8 cellular contexts compared by ENCODE assay signal in the genomic region with DNA sequence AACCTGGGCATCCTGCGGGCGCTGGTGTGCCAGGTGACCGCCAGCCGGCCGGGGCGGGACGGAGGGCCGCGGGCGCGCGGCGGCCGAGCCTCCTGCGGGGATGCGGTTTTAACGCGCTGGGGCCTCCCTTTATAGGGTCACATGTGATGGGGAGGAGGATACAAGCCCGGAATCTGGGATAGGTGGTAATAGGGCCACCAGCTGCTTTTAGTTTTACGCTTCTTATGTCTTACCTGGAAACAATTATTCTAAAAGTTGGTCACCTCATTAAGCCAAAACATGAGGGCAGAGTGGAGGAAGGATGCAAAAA. TPM values are rescaled to one million over a fixed set of nuclear protein-coding genes. Genes with fewer than 3 reads are reported as not detected.
DNase-seq lines count a peak whose midpoint lies in the region; ATAC-seq and TF ChIP-seq lines count a peak whose summit lies in the region.

No MANE protein-coding gene starts in this region.

- no peak for TF ChIP-seq CTCF in GM23338 (conservative IDR thresholded peaks at IDR 0.05; ENCODE audit: low read depth in 2 of 2)
- TF ChIP-seq CTCF in PC-9 (conservative IDR thresholded peaks at IDR 0.05), result no peak
- no peak for TF ChIP-seq CTCF in endothelial cell (IDR thresholded peaks at IDR 0.05; ENCODE audit: unreplicated experiment)
- TF ChIP-seq CTCF in neural progenitor cell (IDR thresholded peaks at IDR 0.05), result no peak

- H3K4me1 ChIP-seq in GM23338 (ENCODE audit: insufficient read depth) (peaks cover 18% of the 10 kb centered on the region), PC-9 (replicated peaks; ENCODE audit: insufficient read depth) (peaks cover 25% of the 10 kb centered on the region), neural progenitor cell (peaks cover 29% of the 10 kb centered on the region)

- H3K79me2 ChIP-seq in GM23338 (replicated peaks; ENCODE audit: insufficient read depth) (peaks cover 83% of the 10 kb centered on the region), PC-9 (ENCODE audit: low read depth) (peaks cover 70% of the 10 kb centered on the region), neural progenitor cell (ENCODE audit: low read depth) (peaks cover 79% of the 10 kb centered on the region)

- peak overlapping the region; percentile 45 for H3K9ac ChIP-seq in neural progenitor cell

- in situ Hi-C loops in KBM-7 (cut with MboI; ENCODE audit: low pct_unique_long_range_greater_than_20kb, low sequenced_read_pairs), result loop anchor here (25.0 kb wide), 1 partner anchor 472 kb away; no protein-coding TSS in a partner anchor

- H3K4me1 Mint-ChIP-seq in GM23338 (peaks cover 24% of the 10 kb centered on the region), endothelial cell (ENCODE audit: unreplicated experiment) (peaks cover 12% of the 10 kb centered on the region), neural progenitor cell (peaks cover 23% of the 10 kb centered on the region)

- POLR2A ChIA-PET in PC-9 (lab: Charles Lee; ENCODE audit: unreplicated experiment), result no interaction called here

- H3K4me2 ChIP-seq in GM23338, result peak overlapping the region; percentile 83
- H3K4me2 ChIP-seq in PC-9, result peak overlapping the region; percentile 87
- H3K4me2 ChIP-seq in neural progenitor cell, result peak overlapping the region; percentile 81

- peak; percentile 85 for DNase-seq in GM23338 (ENCODE audit: low spot score)
- no peak for DNase-seq in PC-9
- DNase-seq in endothelial cell (ENCODE audit: low spot score), result no peak
- no peak for DNase-seq in neural progenitor cell (ENCODE audit: low spot score)
- no peak for DNase-seq in KBM-7
- DNase-seq in NCI-H1092 (lab: John Stamatoyannopoulos, UW), result no peak
- no peak for DNase-seq in GM19238 (ENCODE audit: insufficient read length, low spot score)

- H3K9me2 ChIP-seq in GM23338 (ENCODE audit: insufficient read depth) (no peaks in the 10 kb centered on the region), PC-9 (ENCODE audit: insufficient read depth) (no peaks in the 10 kb centered on the region)

- H3K27me3 ChIP-seq in GM23338 (ENCODE audit: insufficient read depth) (no peaks in the 10 kb centered on the region), PC-9 (ENCODE audit: insufficient read depth, low read depth) (no peaks in the 10 kb centered on the region), neural progenitor cell (no peaks in the 10 kb centered on the region)

- H3F3A ChIP-seq in GM23338 (replicated peaks; ENCODE audit: low read depth) (peaks cover 7% of the 10 kb centered on the region), PC-9 (ENCODE audit: insufficient read depth, low read depth) (peaks cover 38% of the 10 kb centered on the region), neural progenitor cell (ENCODE audit: low read depth) (peaks cover 24% of the 10 kb centered on the region)

- H3K4me3 ChIP-seq in GM23338 (peak overlapping the region; percentile 59), PC-9 (peak overlapping the region; percentile 64), neural progenitor cell (peak overlapping the region; percentile 68)

- intact Hi-C loops in PC-9 (cut with micrococcal nuclease; ENCODE audit: unreplicated experiment), result loop anchor here (1.0 to 10.0 kb wide), 6 partner anchors 88 to 670 kb away; a partner anchor contains a TSS

- ATAC-seq in GM23338, result no peak
- no peak for ATAC-seq in GM19035 (IDR thresholded peaks at IDR 0.05; ENCODE audit: unreplicated experiment)

- H3K36me3 ChIP-seq in GM23338 (ENCODE audit: insufficient read depth) (peaks cover 32% of the 10 kb centered on the region), PC-9 (ENCODE audit: low read depth) (peaks cover 16% of the 10 kb centered on the region), neural progenitor cell (peaks cover 19% of the 10 kb centered on the region)

- H3K9me3 ChIP-seq in PC-9 (ENCODE audit: insufficient read depth, low read depth), result no peaks in the 10 kb centered on the region
- H3K9me3 ChIP-seq in neural progenitor cell (ENCODE audit: low read depth), result no peaks in the 10 kb centered on the region

- H3K4me3 Mint-ChIP-seq in GM23338 (peak overlapping the region; percentile 83), endothelial cell (ENCODE audit: unreplicated experiment) (peak overlapping the region; percentile 91), neural progenitor cell (peak overlapping the region; percentile 93)

- H3K9me3 Mint-ChIP-seq in GM23338 (peaks cover 27% of the 10 kb centered on the region), endothelial cell (ENCODE audit: unreplicated experiment) (no peaks in the 10 kb centered on the region), neural progenitor cell (no peaks in the 10 kb centered on the region)

- BruUV-seq in PC-9 (replicated peaks; lab: Mats Ljungman, UMichigan), result no TSS peak

- peaks cover 4% of the 10 kb centered on the region for H3K27me3 Mint-ChIP-seq in GM23338 (ENCODE audit: insufficient read depth, low read depth, poor library complexity)
- H3K27me3 Mint-ChIP-seq in endothelial cell (ENCODE audit: unreplicated experiment), result peaks cover 7% of the 10 kb centered on the region
- H3K27me3 Mint-ChIP-seq in neural progenitor cell (ENCODE audit: insufficient read depth, low read depth), result no peaks in the 10 kb centered on the region

- H4K20me1 ChIP-seq in GM23338 (replicated peaks; ENCODE audit: insufficient read depth) (no peaks in the 10 kb centered on the region), PC-9 (ENCODE audit: insufficient read depth) (no peaks in the 10 kb centered on the region), neural progenitor cell (ENCODE audit: low read depth) (no peaks in the 10 kb centered on the region)

- peak overlapping the region; percentile 14 for H2AFZ ChIP-seq in GM23338
- H2AFZ ChIP-seq in PC-9, result peak overlapping the region; percentile 86
- H2AFZ ChIP-seq in neural progenitor cell (replicated peaks), result peak overlapping the region; percentile 83

- H3K27ac ChIP-seq in GM23338 (ENCODE audit: low read depth) (peak overlapping the region; percentile 97), PC-9 (peak overlapping the region; percentile 93), neural progenitor cell (peak overlapping the region; percentile 89)

- CTCF ChIA-PET in PC-9 (lab: Charles Lee), result no interaction called here

- H3K27ac Mint-ChIP-seq in GM23338 (no peak overlapping the region), endothelial cell (ENCODE audit: unreplicated experiment) (peak overlapping the region; percentile 4), neural progenitor cell (no peak overlapping the region)

- H3K36me3 Mint-ChIP-seq in GM23338 (ENCODE audit: low read depth) (peaks cover 84% of the 10 kb centered on the region), endothelial cell (ENCODE audit: low read depth, unreplicated experiment) (peaks cover 21% of the 10 kb centered on the region), neural progenitor cell (peaks cover 30% of the 10 kb centered on the region)

TF ChIP-seq in GM23338, 12 proteins besides CTCF, POLR2A, EP300 and RAD21:
- TF ChIP-seq ZNF114 (CRISPR knock-in tag; IDR thresholded peaks at IDR 0.05) (0 out of 2 replicates have a peak, but pooled peaks have one; percentile 55), ZNF331 (CRISPR knock-in tag; IDR thresholded peaks at IDR 0.05; ENCODE audit: low read depth) (no peak), CREB1 (CRISPR knock-in tag; IDR thresholded peaks at IDR 0.05; ENCODE audit: low read depth) (0 out of 2 replicates have a peak, but pooled peaks have one; percentile 12)

RNA-seq across cellular contexts. Expression of a gene that starts 0.6 kb away (rescaled TPM):
- total RNA-seq in GM23338 (2014; rRNA removed; shearing (Covaris generic)), result 34.3 and 37.3 TPM in 2 replicates
- 10.9 and 11.0 TPM in 2 replicates for polyA plus RNA-seq in GM23338 (2016; fragmentation: Nextera tagmentation; extraction: Ambion mirVana)
- total RNA-seq in PC-9 (2021) (22.0 and 22.1 TPM in 2 replicates), endothelial cell (ENCODE audit: unreplicated experiment) (16.2 TPM), neural progenitor cell (ENCODE audit: low replicate concordance) (38.4 and 53.8 TPM in 2 replicates)

RNA-seq across cellular contexts. Expression of a gene that starts 0.8 kb away (rescaled TPM):
- 54.4 and 60.9 TPM in 2 replicates for total RNA-seq in GM23338 (2014; rRNA removed; shearing (Covaris generic))
- polyA plus RNA-seq in GM23338 (2016; fragmentation: Nextera tagmentation; extraction: Ambion mirVana), result 48.6 and 64.3 TPM in 2 replicates
- total RNA-seq in PC-9 (2021), result 21.8 and 24.3 TPM in 2 replicates
- total RNA-seq in endothelial cell (ENCODE audit: unreplicated experiment), result 18.2 TPM
- total RNA-seq in neural progenitor cell (ENCODE audit: low replicate concordance), result 25.3 and 29.2 TPM in 2 replicates

Comparison
In these comparisons a context has a peak if more than half of its experiments do, and no peak if none do; other contexts are left out.
1. H2AFZ ChIP-seq: peak in every context shown above with its lines; median percentile 86 in PC-9; 83 in neural progenitor cell; 14 in GM23338.